8 cellular contexts compared by ENCODE assay signal in genomic region chr4:88008133-88008621, GRCh38. TPM values are rescaled to one million over a fixed set of nuclear protein-coding genes. Genes with fewer than 3 reads are reported as not detected.
DNase-seq lines count a peak whose midpoint lies in the region; ATAC-seq lines count a peak whose summit lies in the region.

No MANE protein-coding gene starts in this region.

- no peaks in the 10 kb centered on the region for H3K27me3 ChIP-seq in skeletal muscle tissue (ENCODE audit: control insufficient read depth in 3 of 3, insufficient read depth in 3 of 3, low read length in 3 of 3)

- H3K4me1 ChIP-seq in skeletal muscle tissue (ENCODE audit: control insufficient read depth in 3 of 3, insufficient read depth in 3 of 3, low read length in 3 of 3): peaks cover 10 to 15% (median 11%) of the 10 kb centered on the region in 3 donors

- peak overlapping the region; percentile 61 for H3K9ac ChIP-seq in SK-N-MC (ENCODE audit: insufficient read length)
- peak overlapping the region; percentile 64 to 75 (median 65) for H3K9ac ChIP-seq in skeletal muscle tissue (ENCODE audit: low read depth in 1 of 3, low read length in 3 of 3)

- ATAC-seq in GM21367 (IDR thresholded peaks at IDR 0.05; ENCODE audit: unreplicated experiment): peak; percentile 23

- H3K27ac ChIP-seq in SK-N-MC (no peak overlapping the region), caudate nucleus (ENCODE audit: low read depth, low read length) (peak overlapping the region; percentile 80), skeletal muscle tissue (ENCODE audit: low read depth, low read length) (peak overlapping the region; percentile 49)

- no peaks in the 10 kb centered on the region for H3K9me3 ChIP-seq in SK-N-MC (ENCODE audit: low read depth, low read length)
- no peaks in the 10 kb centered on the region for H3K9me3 ChIP-seq in skeletal muscle tissue (ENCODE audit: control insufficient read depth in 3 of 3, low read length in 3 of 3)

- peak overlapping the region; percentile 79 for H3K4me3 ChIP-seq in SK-N-MC
- peak overlapping the region; percentile 79 to 80 (median 79) for H3K4me3 ChIP-seq in skeletal muscle tissue (ENCODE audit: low read length in 3 of 3)

- in situ Hi-C loops in G401 (cut with HindIII; ENCODE audit: low sequenced_read_pairs): no loop called here

- H3K36me3 ChIP-seq in SK-N-MC (ENCODE audit: insufficient read depth, low read length) (no peaks in the 10 kb centered on the region), skeletal muscle tissue (ENCODE audit: control insufficient read depth in 3 of 3, insufficient read depth in 3 of 3, low read length in 3 of 3) (no peaks in the 10 kb centered on the region)

- DNase-seq in G401 (ENCODE audit: low spot score) (peak; percentile 51), HK-2 (ENCODE audit: unreplicated experiment) (peak; percentile 59), SK-N-MC (ENCODE audit: low read depth, low spot score) (no peak), caudate nucleus (lab: John Stamatoyannopoulos, UW) (peak in 51 of 61 donors; percentile 8 to 71 (median 38)), iris pigment epithelial cell (ENCODE audit: low read depth) (peak; percentile 55), KG1 (lab: John Stamatoyannopoulos, UW) (no peak)

RNA-seq across cellular contexts. Expression of gene PKD2, which starts 0.7 kb away (rescaled TPM):
- total RNA-seq in G401 (2014; rRNA removed; shearing (Covaris generic)): 16.7 and 46.4 TPM in 2 replicates
- total RNA-seq in skeletal muscle tissue: 36.0 TPM

RNA-seq across cellular contexts. Expression of gene SPP1, which starts 32.7 kb away (rescaled TPM):
- total RNA-seq in G401 (2014; rRNA removed; shearing (Covaris generic)): 568 and 639 TPM in 2 replicates
- total RNA-seq in skeletal muscle tissue: 156 TPM

Comparison
In these comparisons a context has a peak if more than half of its experiments do, and no peak if none do; other contexts are left out.
1. DNase-seq: peak in G401 (single experiment), HK-2 (single experiment), caudate nucleus (51 of 61) and iris pigment epithelial cell (single experiment); none in SK-N-MC (single experiment) and KG1 (single experiment).